Comparison of ENCODE assay signal across 15 cellular contexts in genomic region chr10:88755753-88756152, GRCh38. TPM values are rescaled to one million over a fixed set of nuclear protein-coding genes. Genes with fewer than 3 reads are reported as not detected.
DNase-seq lines count a peak whose midpoint lies in the region; ATAC-seq and TF ChIP-seq lines count a peak whose summit lies in the region.
"Had no signal": no experiment of that assay in that cellular context is flagged by ENCODE, and none has a peak within 500 bp of the region (broad histone marks: within the 10 kb centered on the region; RNA-seq: fewer than 3 reads in every experiment).

No MANE protein-coding gene starts in this region.

- H3K4me1 Mint-ChIP-seq in activated CD4-positive, alpha-beta T cell treated with anti-CD3 and anti-CD28 coated beads, Interleukin-2, amount 10 ng/mL, durations not matched to agents 24 days and 14 days = peaks cover 9% of the 10 kb centered on the region
- H3K4me1 Mint-ChIP-seq in activated naive CD8-positive, alpha-beta T cell treated with anti-CD3 and anti-CD28 coated beads for 36 hours = peaks cover 10% of the 10 kb centered on the region
- H3K4me1 Mint-ChIP-seq in endothelial cell (ENCODE audit: unreplicated experiment) = peaks cover 3% of the 10 kb centered on the region

- H3K27ac Mint-ChIP-seq in activated CD4-positive, alpha-beta T cell treated with anti-CD3 and anti-CD28 coated beads, Interleukin-2, amount 10 ng/mL, durations not matched to agents 24 days and 14 days = no peak overlapping the region
- H3K27ac Mint-ChIP-seq in activated naive CD8-positive, alpha-beta T cell treated with anti-CD3 and anti-CD28 coated beads for 36 hours = no peak overlapping the region
- no peak overlapping the region for H3K27ac Mint-ChIP-seq in endothelial cell (ENCODE audit: unreplicated experiment)
- H3K27ac Mint-ChIP-seq: CD4-positive, alpha-beta memory T cell had no signal

- H3K36me3 Mint-ChIP-seq in activated CD4-positive, alpha-beta T cell treated with anti-CD3 and anti-CD28 coated beads, Interleukin-2, amount 10 ng/mL, durations not matched to agents 24 days and 14 days (ENCODE audit: low read depth) = no peaks in the 10 kb centered on the region
- no peaks in the 10 kb centered on the region for H3K36me3 Mint-ChIP-seq in activated naive CD8-positive, alpha-beta T cell treated with anti-CD3 and anti-CD28 coated beads for 36 hours
- no peaks in the 10 kb centered on the region for H3K36me3 Mint-ChIP-seq in endothelial cell (ENCODE audit: low read depth, unreplicated experiment)
- H3K36me3 Mint-ChIP-seq: CD4-positive, alpha-beta memory T cell had no signal

- intact Hi-C loops in activated CD4-positive, alpha-beta T cell treated with anti-CD3 and anti-CD28 coated beads, Interleukin-2, amount 10 ng/mL, durations not matched to agents 24 days and 14 days (cut with micrococcal nuclease) = loop anchor here (2.0 to 5.0 kb wide), 2 partner anchors 37 to 48 kb away; partner anchors contain the start of gene LIPK

- DNase-seq in activated CD4-positive, alpha-beta T cell treated with anti-CD3 and anti-CD28 coated beads for 48 hours = peak; percentile 42
- no peak for DNase-seq in activated CD4-positive, alpha-beta T cell treated with anti-CD3 and anti-CD28 coated beads, Interleukin-2, amount 10 ng/mL, durations not matched to agents 24 days and 14 days
- peak; percentile 11 for DNase-seq in activated naive CD8-positive, alpha-beta T cell treated with anti-CD3 and anti-CD28 coated beads for 36 hours
- DNase-seq in endothelial cell (ENCODE audit: low spot score) (no peak), GM20000 (ENCODE audit: low spot score) (no peak)
- DNase-seq: body of pancreas; CD4-positive, alpha-beta memory T cell; sigmoid colon had no signal

- peaks cover 20% of the 10 kb centered on the region for H3K27me3 Mint-ChIP-seq in activated CD4-positive, alpha-beta T cell treated with anti-CD3 and anti-CD28 coated beads, Interleukin-2, amount 10 ng/mL, durations not matched to agents 24 days and 14 days
- H3K27me3 Mint-ChIP-seq in activated naive CD8-positive, alpha-beta T cell treated with anti-CD3 and anti-CD28 coated beads for 36 hours = no peaks in the 10 kb centered on the region
- no peaks in the 10 kb centered on the region for H3K27me3 Mint-ChIP-seq in endothelial cell (ENCODE audit: unreplicated experiment)
- H3K27me3 Mint-ChIP-seq: CD4-positive, alpha-beta memory T cell had no signal

- H3K9me3 Mint-ChIP-seq in activated CD4-positive, alpha-beta T cell treated with anti-CD3 and anti-CD28 coated beads, Interleukin-2, amount 10 ng/mL, durations not matched to agents 24 days and 14 days = peaks cover 4% of the 10 kb centered on the region
- H3K9me3 Mint-ChIP-seq in activated naive CD8-positive, alpha-beta T cell treated with anti-CD3 and anti-CD28 coated beads for 36 hours = no peaks in the 10 kb centered on the region
- no peaks in the 10 kb centered on the region for H3K9me3 Mint-ChIP-seq in endothelial cell (ENCODE audit: unreplicated experiment)
- H3K9me3 Mint-ChIP-seq: CD4-positive, alpha-beta memory T cell had no signal

- ATAC-seq in GM18873 (IDR thresholded peaks at IDR 0.05; ENCODE audit: low FRiP score, unreplicated experiment) (peak; percentile 67), HG02759 (IDR thresholded peaks at IDR 0.05; ENCODE audit: unreplicated experiment) (peak; percentile 40), HG03521 (IDR thresholded peaks at IDR 0.05; ENCODE audit: unreplicated experiment) (no peak)
- ATAC-seq: body of pancreas had no signal

- H3K4me3 Mint-ChIP-seq in activated CD4-positive, alpha-beta T cell treated with anti-CD3 and anti-CD28 coated beads, Interleukin-2, amount 10 ng/mL, durations not matched to agents 24 days and 14 days = no peak overlapping the region
- H3K4me3 Mint-ChIP-seq in activated naive CD8-positive, alpha-beta T cell treated with anti-CD3 and anti-CD28 coated beads for 36 hours = no peak overlapping the region
- H3K4me3 Mint-ChIP-seq in endothelial cell (ENCODE audit: unreplicated experiment) = no peak overlapping the region

- TF ChIP-seq CTCF in endothelial cell (IDR thresholded peaks at IDR 0.05; ENCODE audit: unreplicated experiment) (no peak), GM20000 (IDR thresholded peaks at IDR 0.05; ENCODE audit: extremely low read depth, missing control alignments) (no peak)

RNA-seq across cellular contexts. Expression of gene LIPN, which starts 4.1 kb away (rescaled TPM):
- total RNA-seq in activated CD4-positive, alpha-beta T cell treated with anti-CD3 and anti-CD28 coated beads, Interleukin-2, amount 10 ng/mL, durations not matched to agents 24 days and 14 days = not detected in 2 replicates
- total RNA-seq in activated naive CD8-positive, alpha-beta T cell treated with anti-CD3 and anti-CD28 coated beads for 36 hours = not detected
- total RNA-seq in endothelial cell (ENCODE audit: unreplicated experiment) = not detected
- total RNA-seq: A172; body of pancreas; CD4-positive, alpha-beta memory T cell; G401; H1; SK-MEL-5 had no signal

RNA-seq across cellular contexts. Expression of gene LIPM, which starts 46.8 kb away (rescaled TPM):
- total RNA-seq in activated CD4-positive, alpha-beta T cell treated with anti-CD3 and anti-CD28 coated beads, Interleukin-2, amount 10 ng/mL, durations not matched to agents 24 days and 14 days = not detected in 2 replicates
- not detected for total RNA-seq in activated naive CD8-positive, alpha-beta T cell treated with anti-CD3 and anti-CD28 coated beads for 36 hours
- total RNA-seq in endothelial cell (ENCODE audit: unreplicated experiment) = 0.31 TPM
- total RNA-seq: A172; body of pancreas; CD4-positive, alpha-beta memory T cell; G401; H1; sigmoid colon; SK-MEL-5 had no signal

RNA-seq across cellular contexts. Expression of gene LIPK, which starts 49.7 kb away (rescaled TPM):
- not detected in 2 replicates for total RNA-seq in activated CD4-positive, alpha-beta T cell treated with anti-CD3 and anti-CD28 coated beads, Interleukin-2, amount 10 ng/mL, durations not matched to agents 24 days and 14 days
- total RNA-seq in activated naive CD8-positive, alpha-beta T cell treated with anti-CD3 and anti-CD28 coated beads for 36 hours = not detected
- not detected for total RNA-seq in endothelial cell (ENCODE audit: unreplicated experiment)
- total RNA-seq: A172; body of pancreas; CD4-positive, alpha-beta memory T cell; G401; H1; sigmoid colon; SK-MEL-5 had no signal

Comparison
In these comparisons a context has a peak if more than half of its experiments do, and no peak if none do; other contexts are left out.
1. DNase-seq: peak in activated CD4-positive, alpha-beta T cell treated with anti-CD3 and anti-CD28 coated beads for 48 hours (single experiment) and activated naive CD8-positive, alpha-beta T cell treated with anti-CD3 and anti-CD28 coated beads for 36 hours (single experiment); none in activated CD4-positive, alpha-beta T cell treated with anti-CD3 and anti-CD28 coated beads, Interleukin-2, amount 10 ng/mL, durations not matched to agents 24 days and 14 days (single experiment), endothelial cell (single experiment) and GM20000 (single experiment).